8 cellular contexts compared by ENCODE assay signal in the genomic region with DNA sequence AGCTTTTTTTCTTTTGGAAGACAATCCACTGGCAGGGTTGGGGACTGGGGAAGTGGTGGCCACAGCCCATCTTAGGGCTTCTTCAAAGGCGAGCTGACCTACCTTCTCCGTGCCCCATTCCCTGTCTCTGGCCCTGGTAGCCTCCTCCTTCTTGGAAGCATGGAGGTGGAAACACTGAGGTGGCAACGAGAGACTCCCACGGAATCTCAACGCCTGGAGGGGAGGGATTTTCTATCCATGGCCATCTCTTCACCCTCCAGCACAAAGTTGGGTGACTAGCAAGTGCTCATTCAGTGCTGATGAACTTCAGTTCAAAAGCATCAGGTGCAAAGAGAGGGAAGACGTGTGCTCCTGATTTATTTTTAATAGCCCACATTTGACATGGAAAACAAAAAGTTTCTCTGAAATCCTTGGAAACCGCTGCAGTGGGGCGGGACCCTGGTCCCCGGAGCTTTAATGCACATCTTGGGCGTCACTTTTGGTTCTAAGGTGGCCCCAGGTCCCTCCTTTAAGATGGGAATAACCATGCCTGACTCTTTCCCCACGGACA. TPM values are rescaled to one million over a fixed set of nuclear protein-coding genes. Genes with fewer than 3 reads are reported as not detected.
A peak's percentile ranks its signal among the peaks of the same experiment; 100 is the strongest.
DNase-seq lines count a peak whose midpoint lies in the region; ATAC-seq and TF ChIP-seq lines count a peak whose summit lies in the region.

No MANE protein-coding gene starts in this region.

- TF ChIP-seq POLR2A in lower leg skin (IDR thresholded peaks at IDR 0.05): no peak

- H3K4me3 ChIP-seq in ascending aorta (peak overlapping the region; percentile 71 to 79), lower leg skin (ENCODE audit: low read depth, poor library complexity, severe bottlenecking) (peak overlapping the region; percentile 52)

- H3K27me3 ChIP-seq in ascending aorta: no peaks in the 10 kb centered on the region

- H3K36me3 ChIP-seq in ascending aorta: no peaks in the 10 kb centered on the region

- H3K27ac Mint-ChIP-seq in type B pancreatic cell: peak overlapping the region; percentile 71

- no peaks in the 10 kb centered on the region for H3K9me3 Mint-ChIP-seq in type B pancreatic cell

- TF ChIP-seq CTCF in ascending aorta (IDR thresholded peaks at IDR 0.05): no peak
- TF ChIP-seq CTCF in lower leg skin (IDR thresholded peaks at IDR 0.05): no peak
- TF ChIP-seq CTCF in type B pancreatic cell (conservative IDR thresholded peaks at IDR 0.05): no peak

- peaks cover 4% of the 10 kb centered on the region for H3K27me3 Mint-ChIP-seq in type B pancreatic cell

- peak overlapping the region; percentile 96 for H3K4me3 Mint-ChIP-seq in type B pancreatic cell

- ATAC-seq in HG02588 (IDR thresholded peaks at IDR 0.05; ENCODE audit: unreplicated experiment): no peak

- DNase-seq in activated effector memory CD4-positive, alpha-beta T cell treated with anti-CD3 and anti-CD28 coated beads, Interleukin-2, amount 50 U/mL, for 16 hours: peak; percentile 62
- DNase-seq in activated effector memory CD4-positive, alpha-beta T cell treated with Interleukin-2 at 50 U/mL for 16 hours: no peak
- no peak for DNase-seq in ascending aorta (ENCODE audit: low spot score in 2 of 2)
- DNase-seq in lower leg skin (ENCODE audit: low spot score in 2 of 2): no peak
- no peak for DNase-seq in type B pancreatic cell (ENCODE audit: extremely low spot score, unreplicated experiment)
- no peak for DNase-seq in stimulated activated CD8-positive, alpha-beta memory T cell treated with anti-CD3 and anti-CD28 coated beads, Interleukin-4, amount 100 ng/mL, for 48 hours
- no peak for DNase-seq in occipital lobe (lab: John Stamatoyannopoulos, UW)

- peak overlapping the region; percentile 71 to 73 for H3K27ac ChIP-seq in ascending aorta

- H3K4me1 Mint-ChIP-seq in type B pancreatic cell (ENCODE audit: unreplicated experiment): peaks cover 12% of the 10 kb centered on the region

- peaks cover 5% of the 10 kb centered on the region for H3K36me3 Mint-ChIP-seq in type B pancreatic cell

- intact Hi-C loops in ascending aorta (cut with DNase I) (loop anchor here (2.0 kb wide), 1 partner anchor 141 kb away; the partner anchor contains the start of gene PSMD1), lower leg skin (cut with DNase I; ENCODE audit: low total_unique reads) (no loop called here)

- WGBS in lower leg skin, 2 donors: 18% methylated on average over 11 of the region's 11 CpGs

- H3K9me3 ChIP-seq in ascending aorta: no peaks in the 10 kb centered on the region

- H3K4me1 ChIP-seq in ascending aorta: peaks cover 3 to 14% of the 10 kb centered on the region in 2 donors

RNA-seq across cellular contexts. Expression of gene ARMC9, which starts 0.6 kb away (rescaled TPM):
- total RNA-seq in ascending aorta (3.3 TPM), lower leg skin (1 to 10 TPM; 2.2 to 6.9 (median 5.3) TPM), type B pancreatic cell (ENCODE audit: low replicate concordance) (22.0 and 35.2 TPM in 2 replicates), occipital lobe (16.1 TPM)
